8 cellular contexts compared by ENCODE assay signal in the genomic region with DNA sequence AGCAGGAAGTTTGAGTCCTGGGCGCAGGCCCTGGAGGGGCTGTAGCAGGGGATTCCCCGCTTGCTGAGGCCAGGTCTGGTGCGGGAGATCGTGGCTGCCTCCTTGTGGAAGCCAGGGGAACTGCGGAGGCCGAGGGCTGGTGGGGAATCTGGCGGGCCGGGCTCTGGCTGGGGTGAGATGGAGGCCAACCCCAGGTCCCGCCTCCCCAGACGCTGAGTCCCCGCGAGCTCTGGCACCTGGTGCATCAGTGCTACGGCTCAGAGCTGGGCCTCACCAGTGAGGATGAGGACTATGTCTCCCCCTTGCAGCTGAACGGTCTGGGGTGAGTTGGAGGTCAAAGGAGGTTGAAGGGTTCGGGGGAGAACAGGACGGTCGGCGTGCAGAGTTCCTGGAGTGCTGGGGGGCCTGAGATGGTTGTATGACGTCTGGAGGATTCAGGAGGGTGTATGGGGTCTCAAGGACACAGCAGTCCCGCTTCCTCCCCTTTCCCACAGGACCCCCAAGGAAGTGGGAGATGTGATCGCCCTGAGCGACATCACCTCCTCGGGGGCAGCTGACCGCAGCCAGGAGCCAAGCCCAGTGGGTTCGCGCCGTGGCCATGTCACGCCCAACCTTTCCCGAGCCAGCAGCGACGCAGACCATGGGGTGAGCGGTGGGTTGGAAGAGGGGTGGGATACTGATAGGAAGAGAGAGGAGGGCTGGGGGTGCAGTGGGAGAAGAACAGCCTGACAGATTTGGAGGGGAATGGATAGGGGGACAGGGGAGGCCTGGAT. TPM values are rescaled to one million over a fixed set of nuclear protein-coding genes. Genes with fewer than 3 reads are reported as not detected.
DNase-seq lines count a peak whose midpoint lies in the region; ATAC-seq, FAIRE-seq and TF ChIP-seq lines count a peak whose summit lies in the region.

No MANE protein-coding gene starts in this region.

- peaks cover 10 to 38% of the 10 kb centered on the region in 2 experiments for H3K36me3 ChIP-seq in GM12878 (ENCODE audit: control insufficient read depth in 2 of 2, insufficient read depth in 2 of 2, low read length in 1 of 2)

- in situ Hi-C loops in GM12878 (cut with MboI) = loop anchor here (5.0 kb wide), 1 partner anchor 36 kb away; no protein-coding TSS in a partner anchor

- H3K4me3 Mint-ChIP-seq in IgD-negative memory B cell = peak overlapping the region in 3 of 4 donors; percentile 53 to 82 (median 63)

- no peak overlapping the region for H3K9ac ChIP-seq in GM12878 (ENCODE audit: control insufficient read depth, insufficient read depth, low read length)

- SMC1A ChIA-PET in GM12878 (lab: Charles Lee; ENCODE audit: uncharacterized antibody, unreplicated experiment) = interaction anchor here (1.6 to 2.6 kb wide), 2 partner anchors 39 to 49 kb away, joined by 6 to 17 read pairs; partner anchors contain the start of gene ZNF792

- H4K20me1 ChIP-seq in GM12878 (ENCODE audit: control insufficient read depth, insufficient read depth) = no peaks in the 10 kb centered on the region

- H3K9me3 ChIP-seq in GM12878 (replicated peaks; ENCODE audit: control insufficient read depth, insufficient read depth, low read length) = no peaks in the 10 kb centered on the region

- TF ChIP-seq RAD21 in GM12878 (IDR thresholded peaks at IDR 0.05; ENCODE audit: insufficient read depth, low read depth, low read length) = peak; percentile 94

- no peak overlapping the region for H3K4me2 ChIP-seq in GM12878 (ENCODE audit: control insufficient read depth, insufficient read depth)

- RAD21 ChIA-PET in GM12878 (lab: Charles Lee; ENCODE audit: unreplicated experiment) = interaction anchor here (0.7 to 3.0 kb wide), 3 partner anchors 24 to 39 kb away, joined by 3 to 13 read pairs (median 5); no protein-coding TSS in a partner anchor

- peak; percentile 54 for TF ChIP-seq POLR2A in GM12878 (IDR thresholded peaks at IDR 0.05; ENCODE audit: low read depth, low read length)

- TF ChIP-seq EP300 in GM12878 (IDR thresholded peaks at IDR 0.05; ENCODE audit: borderline replicate concordance in 1 of 2, control insufficient read depth in 1 of 2, low read depth in 2 of 2, low read length in 2 of 2) = no peak

- H3K27ac Mint-ChIP-seq in IgD-negative memory B cell = peak overlapping the region in 2 of 3 donors; percentile 46 to 65

- DNase-seq in D721Med (ENCODE audit: insufficient read length, low spot score) = peak; percentile 93
- DNase-seq in GM12878 (ENCODE audit: low read depth, low spot score) = no peak
- DNase-seq in islet precursor cell = peak; percentile 82
- peak; percentile 82 to 84 for DNase-seq in stimulated activated CD4-positive, alpha-beta T cell treated with anti-CD3 and anti-CD28 coated beads, Interleukin-2, amount 100 ng/mL, for 48 hours

- FAIRE-seq in D721Med (lab: Jason Lieb, UNC) = no peak
- FAIRE-seq in GM12878 (lab: Jason Lieb, UNC) = peak; percentile 23

- POLR2A ChIA-PET in GM12878 (lab: Charles Lee) = interaction anchor here (1.0 kb wide), 1 partner anchor 24 kb away, joined by 3 read pairs; no protein-coding TSS in a partner anchor

- H3K27me3 Mint-ChIP-seq in IgD-negative memory B cell = no peaks in the 10 kb centered on the region

- H3K9me3 Mint-ChIP-seq in IgD-negative memory B cell = no peaks in the 10 kb centered on the region

- intact Hi-C loops in GM12878 (cut with micrococcal nuclease; ENCODE audit: unreplicated experiment) = loop anchor here (1.0 kb wide), 1 partner anchor 40 kb away; no protein-coding TSS in a partner anchor

- BruUV-seq in GM12878 (replicated peaks; lab: Mats Ljungman, UMichigan) = no TSS peak

- TF ChIP-seq CTCF in D721Med (IDR thresholded peaks at IDR 0.05; ENCODE audit: insufficient read depth, missing control alignments) = peak; percentile 53
- peak; percentile 94 for TF ChIP-seq CTCF in VCaP (conservative IDR thresholded peaks at IDR 0.05)
- peak; percentile 95 to 100 (median 97) for TF ChIP-seq CTCF in GM12878 (IDR thresholded peaks at IDR 0.05 in 2 of 3, conservative IDR thresholded peaks at IDR 0.05 in 1 of 3; ENCODE audit: control insufficient read depth in 2 of 3, extremely low read depth in 1 of 3, insufficient read depth in 1 of 3, low read depth in 3 of 3, low read length in 3 of 3)

- WGBS in GM12878 (ENCODE audit: insufficient coverage, insufficient replicate concordance, low lambda C conversion rate, missing lambda C conversion rate) = 52% methylated on average over 30 of the region's 32 CpGs

- H3K4me1 Mint-ChIP-seq in IgD-negative memory B cell = peaks cover 0 to 21% (median 20%) of the 10 kb centered on the region in 3 donors

- H3K79me2 ChIP-seq in GM12878 (ENCODE audit: control insufficient read depth, insufficient read depth, low read length) = no peaks in the 10 kb centered on the region

- CTCF ChIA-PET in GM12878 (lab: Yijun Ruan, JAX) = interaction anchor here (0.7 to 4.9 kb wide), 12 partner anchors 10 to 84 kb away, joined by 3 to 62 read pairs (median 4); no protein-coding TSS in a partner anchor

- peaks cover 11% of the 10 kb centered on the region for H3K4me1 ChIP-seq in GM12878 (ENCODE audit: control insufficient read depth, insufficient read depth, low read length)

- H2AFZ ChIP-seq in GM12878 (ENCODE audit: control insufficient read depth, low read depth, low read length) = no peak overlapping the region

- H3K27ac ChIP-seq in VCaP (no peak overlapping the region), GM12878 (ENCODE audit: control insufficient read depth, insufficient read depth) (no peak overlapping the region)

- no peak overlapping the region for H3K4me3 ChIP-seq in GM12878

- no peaks in the 10 kb centered on the region for H3K36me3 Mint-ChIP-seq in IgD-negative memory B cell

- H3K27me3 ChIP-seq in GM12878 (replicated peaks in 1 of 2; ENCODE audit: control insufficient read depth in 2 of 2, insufficient read depth in 2 of 2, low read length in 1 of 2) = no peaks in the 10 kb centered on the region

- peak; percentile 93 for ATAC-seq in GM12878
- no peak for ATAC-seq in HG03039 (IDR thresholded peaks at IDR 0.05; ENCODE audit: unreplicated experiment)
- no peak for ATAC-seq in GM18498 (IDR thresholded peaks at IDR 0.05; ENCODE audit: unreplicated experiment)

RNA-seq across cellular contexts. Expression of gene GRAMD1A, which starts 13.1 kb away (rescaled TPM):
- 18.1 TPM for polyA plus RNA-seq in IgD-negative memory B cell
- 208 and 225 TPM in 2 replicates for total RNA-seq in GM12878 (2013; cell fraction: nucleolus; rRNA removed)
- 36.1 and 41.9 TPM in 2 replicates for total RNA-seq in GM12878 (2014; rRNA removed)
- 14.8 and 16.9 TPM in 2 replicates for total RNA-seq in GM12878 (2014; rRNA removed; fragmentation: Illumina TruSeq; extraction: Trizol)
- total RNA-seq in GM12878 (2021) = 69.1 and 71.0 TPM in 2 replicates
- 20.0 TPM for polyA plus RNA-seq in GM12878 (2011; ENCODE audit: low read depth)
- polyA plus RNA-seq in GM12878 (2011; rRNA removed) = 32.2 and 60.8 TPM in 2 replicates
- 67.4 and 69.1 TPM in 2 replicates for polyA plus RNA-seq in GM12878 (2011; cell fraction: cytosol; rRNA removed)
- polyA plus RNA-seq in GM12878 (2011; cell fraction: nucleus; rRNA removed) = 169 and 199 TPM in 2 replicates
- 48.1 and 61.6 TPM in 2 replicates for polyA plus RNA-seq in GM12878 (2012)
- 21.9 and 32.7 TPM in 2 replicates for polyA plus RNA-seq in GM12878 (2014; fragmentation: Illumina TruSeq; extraction: Trizol)
- 1 to 10 TPM in 1 of 2 experiments, under 1 TPM in 1; 0.79 to 2.0 TPM for polyA plus RNA-seq in GM12878 (2014; fragmentation: Nextera tagmentation; extraction: Ambion mirVana)
- polyA plus RNA-seq in GM12878 (2014; rRNA removed) = 73.6 and 79.8 TPM in 2 replicates
- polyA plus RNA-seq in GM12878 (2016; fragmentation: Nextera tagmentation; extraction: Ambion mirVana) = 10 to 100 TPM; 22.1 to 37.9 TPM
- polyA minus RNA-seq in GM12878 (2011; rRNA and poly(A)+ RNA removed) = 47.9 and 85.8 TPM in 2 replicates
- polyA minus RNA-seq in GM12878 (2011; cell fraction: cytosol; rRNA and poly(A)+ RNA removed) = 31.1 and 31.4 TPM in 2 replicates
- 29.5 and 41.4 TPM in 2 replicates for polyA minus RNA-seq in GM12878 (2011; cell fraction: nucleus; rRNA and poly(A)+ RNA removed)

RNA-seq across cellular contexts. Expression of gene SCN1B, which starts 17.0 kb away (rescaled TPM):
- not detected for polyA plus RNA-seq in IgD-negative memory B cell
- 0.50 and 0.73 TPM in 2 replicates for total RNA-seq in GM12878 (2013; cell fraction: nucleolus; rRNA removed)
- total RNA-seq in GM12878 (2014; rRNA removed) = 0.06 and 0.16 TPM in 2 replicates
- 0.04 TPM in 1 of 2 replicates, not detected in the other for total RNA-seq in GM12878 (2014; rRNA removed; fragmentation: Illumina TruSeq; extraction: Trizol)
- total RNA-seq in GM12878 (2021) = 0.27 and 0.33 TPM in 2 replicates
- polyA plus RNA-seq in GM12878 (2011; ENCODE audit: low read depth) = 0.07 TPM
- 0.04 and 0.11 TPM in 2 replicates for polyA plus RNA-seq in GM12878 (2011; rRNA removed)
- 0.09 and 0.15 TPM in 2 replicates for polyA plus RNA-seq in GM12878 (2011; cell fraction: cytosol; rRNA removed)
- polyA plus RNA-seq in GM12878 (2011; cell fraction: nucleus; rRNA removed) = 0.79 and 0.83 TPM in 2 replicates
- polyA plus RNA-seq in GM12878 (2012) = 0.15 and 0.16 TPM in 2 replicates
- polyA plus RNA-seq in GM12878 (2014; fragmentation: Illumina TruSeq; extraction: Trizol) = 0.13 and 0.62 TPM in 2 replicates
- polyA plus RNA-seq in GM12878 (2014; fragmentation: Nextera tagmentation; extraction: Ambion mirVana) = not detected
- polyA plus RNA-seq in GM12878 (2014; rRNA removed) = 0.34 and 0.54 TPM in 2 replicates
- under 1 TPM in 1 of 2 experiments, not detected in 1; 0.08 TPM for polyA plus RNA-seq in GM12878 (2016; fragmentation: Nextera tagmentation; extraction: Ambion mirVana)
- 0.07 and 0.26 TPM in 2 replicates for polyA minus RNA-seq in GM12878 (2011; rRNA and poly(A)+ RNA removed)
- not detected in 2 replicates for polyA minus RNA-seq in GM12878 (2011; cell fraction: cytosol; rRNA and poly(A)+ RNA removed)
- polyA minus RNA-seq in GM12878 (2011; cell fraction: nucleus; rRNA and poly(A)+ RNA removed) = 0.12 and 0.29 TPM in 2 replicates

RNA-seq across cellular contexts. Expression of gene HPN, which starts 28.3 kb away (rescaled TPM):
- polyA plus RNA-seq in IgD-negative memory B cell (not detected), GM12878 (2011; rRNA removed) (not detected in 2 replicates), GM12878 (2014; fragmentation: Illumina TruSeq; extraction: Trizol) (not detected in 2 replicates), GM12878 (2014; fragmentation: Nextera tagmentation; extraction: Ambion mirVana) (not detected), GM12878 (2014; rRNA removed) (0.16 TPM in 1 of 2 replicates, not detected in the other), GM12878 (2016; fragmentation: Nextera tagmentation; extraction: Ambion mirVana) (under 1 TPM in 1 of 2 experiments, not detected in 1; 0.35 TPM)
- total RNA-seq in GM12878 (2013; cell fraction: nucleolus; rRNA removed) = not detected in 2 replicates
- total RNA-seq in GM12878 (2014; rRNA removed) (not detected in 2 replicates), GM12878 (2014; rRNA removed; fragmentation: Illumina TruSeq; extraction: Trizol) (not detected in 2 replicates), GM12878 (2021) (0.13 and 0.21 TPM in 2 replicates)
- not detected for polyA plus RNA-seq in GM12878 (2011; ENCODE audit: low read depth)
- polyA plus RNA-seq in GM12878 (2011; cell fraction: cytosol; rRNA removed) = not detected in 2 replicates
- polyA plus RNA-seq in GM12878 (2011; cell fraction: nucleus; rRNA removed) = 0.12 TPM in 1 of 2 replicates, not detected in the other
- polyA plus RNA-seq in GM12878 (2012) = not detected in 2 replicates
- not detected in 2 replicates for polyA minus RNA-seq in GM12878 (2011; rRNA and poly(A)+ RNA removed)
- polyA minus RNA-seq in GM12878 (2011; cell fraction: cytosol; rRNA and poly(A)+ RNA removed) = not detected in 2 replicates
- polyA minus RNA-seq in GM12878 (2011; cell fraction: nucleus; rRNA and poly(A)+ RNA removed) = not detected in 2 replicates

RNA-seq across cellular contexts. Expression of gene ZNF792, which starts 49.2 kb away (rescaled TPM):
- polyA plus RNA-seq in IgD-negative memory B cell (8.9 TPM), GM12878 (2011; rRNA removed) (4.8 and 5.3 TPM in 2 replicates), GM12878 (2014; fragmentation: Illumina TruSeq; extraction: Trizol) (1.2 and 1.3 TPM in 2 replicates), GM12878 (2014; fragmentation: Nextera tagmentation; extraction: Ambion mirVana) (under 1 TPM; 0.53 to 0.63 TPM), GM12878 (2014; rRNA removed) (0.97 and 1.0 TPM in 2 replicates), GM12878 (2016; fragmentation: Nextera tagmentation; extraction: Ambion mirVana) (1 to 10 TPM in 1 of 2 experiments, under 1 TPM in 1; 0.87 to 1.3 TPM)
- 26.2 and 26.7 TPM in 2 replicates for total RNA-seq in GM12878 (2013; cell fraction: nucleolus; rRNA removed)
- total RNA-seq in GM12878 (2014; rRNA removed) (2.3 and 2.8 TPM in 2 replicates), GM12878 (2014; rRNA removed; fragmentation: Illumina TruSeq; extraction: Trizol) (2.2 and 2.6 TPM in 2 replicates), GM12878 (2021) (2.0 and 2.2 TPM in 2 replicates)
- polyA plus RNA-seq in GM12878 (2011; ENCODE audit: low read depth) = 2.1 TPM
- 3.6 TPM in 2 replicates for polyA plus RNA-seq in GM12878 (2011; cell fraction: cytosol; rRNA removed)
- polyA plus RNA-seq in GM12878 (2011; cell fraction: nucleus; rRNA removed) = 4.4 and 6.2 TPM in 2 replicates
- 2.0 and 2.4 TPM in 2 replicates for polyA plus RNA-seq in GM12878 (2012)
- polyA minus RNA-seq in GM12878 (2011; rRNA and poly(A)+ RNA removed) = 18.5 and 19.5 TPM in 2 replicates
- 3.1 and 3.7 TPM in 2 replicates for polyA minus RNA-seq in GM12878 (2011; cell fraction: cytosol; rRNA and poly(A)+ RNA removed)
- 18.0 and 19.1 TPM in 2 replicates for polyA minus RNA-seq in GM12878 (2011; cell fraction: nucleus; rRNA and poly(A)+ RNA removed)
